Comparison of ENCODE assay signal across 8 cellular contexts in the genomic region with DNA sequence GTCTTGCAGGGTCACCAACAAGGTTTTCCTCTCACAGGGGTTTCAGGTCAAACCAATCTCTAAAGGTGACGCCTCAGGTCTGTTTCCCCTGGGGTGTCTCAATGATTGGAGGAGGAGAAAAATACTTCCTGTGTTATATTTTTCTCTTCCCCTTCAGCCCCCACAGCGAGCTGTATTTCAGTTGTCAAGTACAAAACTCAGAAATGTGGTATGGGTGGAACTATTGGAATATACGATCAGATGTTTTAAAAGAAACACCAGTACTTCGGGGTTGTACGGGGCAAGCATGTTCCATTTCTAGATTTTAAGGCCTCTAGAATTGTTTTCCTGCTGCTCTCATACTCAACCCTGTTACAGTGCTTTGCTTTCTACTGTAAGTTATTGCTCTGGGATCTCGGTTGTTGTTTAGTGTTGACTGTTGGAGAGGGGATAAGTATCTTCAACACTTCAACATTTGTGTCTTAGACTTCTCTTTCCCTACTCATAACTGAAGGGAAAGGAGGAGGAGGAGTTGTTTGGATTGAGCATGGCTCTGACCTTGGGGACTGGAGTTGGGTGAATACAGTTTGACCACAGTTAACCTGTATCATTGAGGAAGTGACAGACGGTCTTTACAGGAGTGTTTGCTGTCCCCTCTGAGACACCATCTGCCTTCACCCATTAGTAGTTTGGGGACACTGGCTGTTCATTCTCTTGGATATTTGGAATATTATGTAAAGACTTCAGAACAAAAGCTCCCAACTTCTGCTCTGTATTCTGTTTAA. TPM values are rescaled to one million over a fixed set of nuclear protein-coding genes. Genes with fewer than 3 reads are reported as not detected.
A peak's percentile ranks its signal among the peaks of the same experiment; 100 is the strongest.
DNase-seq lines count a peak whose midpoint lies in the region; ATAC-seq, FAIRE-seq and TF ChIP-seq lines count a peak whose summit lies in the region.

No MANE protein-coding gene starts in this region.

- H3K9me3 ChIP-seq in kidney (ENCODE audit: control insufficient read depth in 1 of 2, low read length in 2 of 2) (no peaks in the 10 kb centered on the region), testis (no peaks in the 10 kb centered on the region)

- H3K4me1 ChIP-seq in kidney (ENCODE audit: control insufficient read depth in 1 of 2, insufficient read depth in 1 of 2, low read depth in 1 of 2, low read length in 2 of 2) (peaks cover 40 to 49% of the 10 kb centered on the region in 2 donors), testis (peaks cover 46% of the 10 kb centered on the region)

- TF ChIP-seq CTCF in GM12864 (IDR thresholded peaks at IDR 0.05; ENCODE audit: low read depth, low read length, missing control alignments) (no peak), kidney (IDR thresholded peaks at IDR 0.05; ENCODE audit: borderline replicate concordance, extremely low read depth, insufficient read depth) (no peak), testis (IDR thresholded peaks at IDR 0.05) (no peak)

- no peaks in the 10 kb centered on the region for H3K27me3 ChIP-seq in testis

- 13 to 18% methylated on average over 7 of the region's 7 CpGs for WGBS in testis, 2 donors

- H3K36me3 Mint-ChIP-seq in activated T-helper 2 cell treated with anti-CD3 and anti-CD28 coated beads, Interferon-gamma antibody, Interleukin-2, Interleukin-4, amounts not matched to agents 10 μg/mL and 5 μg/mL and 100 μg/mL, durations not matched to agents 14 hours and 24 hours and 36 hours (ENCODE audit: low read depth) = peaks cover 15% of the 10 kb centered on the region

- DNase-seq in GM12864 (ENCODE audit: low read depth) (peak; percentile 47), kidney (no peak), testis (no peak), head of caudate nucleus (no peak), hippocampal formation (lab: John Stamatoyannopoulos, UW) (no peak), sciatic nerve (ENCODE audit: low spot score) (no peak)
- DNase-seq in activated T-helper 2 cell treated with anti-CD3 and anti-CD28 coated beads, Interferon-gamma antibody, Interleukin-2, Interleukin-4, amounts not matched to agents 10 μg/mL and 5 μg/mL and 100 μg/mL, durations not matched to agents 14 hours and 24 hours and 36 hours (ENCODE audit: low spot score) = no peak

- peak overlapping the region; percentile 52 to 94 for H3K9ac ChIP-seq in kidney (ENCODE audit: low read length in 2 of 2)

- peak overlapping the region; percentile 95 for H3K27ac Mint-ChIP-seq in activated T-helper 2 cell treated with anti-CD3 and anti-CD28 coated beads, Interferon-gamma antibody, Interleukin-2, Interleukin-4, amounts not matched to agents 10 μg/mL and 5 μg/mL and 100 μg/mL, durations not matched to agents 14 hours and 24 hours and 36 hours

- peak overlapping the region; percentile 96 for H3K4me3 ChIP-seq in GM12864 (ENCODE audit: low read depth, low read length)
- H3K4me3 ChIP-seq in kidney (ENCODE audit: low read length in 2 of 2) = peak overlapping the region; percentile 76 to 91
- H3K4me3 ChIP-seq in testis = peak overlapping the region; percentile 74 to 92

- intact Hi-C loops in activated T-helper 2 cell treated with anti-CD3 and anti-CD28 coated beads, Interferon-gamma antibody, Interleukin-2, Interleukin-4, amounts not matched to agents 10 μg/mL and 5 μg/mL and 100 μg/mL, durations not matched to agents 14 hours and 24 hours and 36 hours (cut with micrococcal nuclease) = loop anchor here (1.0 kb wide), 1 partner anchor 17 kb away; no protein-coding TSS in a partner anchor
- intact Hi-C loops in kidney (cut with DNase I) (no loop called here), testis (cut with DNase I; ENCODE audit: low total_unique reads) (no loop called here), head of caudate nucleus (cut with DNase I) (no loop called here), sciatic nerve (cut with DNase I) (no loop called here)

- peak overlapping the region; percentile 94 for H3K4me3 Mint-ChIP-seq in activated T-helper 2 cell treated with anti-CD3 and anti-CD28 coated beads, Interferon-gamma antibody, Interleukin-2, Interleukin-4, amounts not matched to agents 10 μg/mL and 5 μg/mL and 100 μg/mL, durations not matched to agents 14 hours and 24 hours and 36 hours (ENCODE audit: low read depth)

- H3K27me3 Mint-ChIP-seq in activated T-helper 2 cell treated with anti-CD3 and anti-CD28 coated beads, Interferon-gamma antibody, Interleukin-2, Interleukin-4, amounts not matched to agents 10 μg/mL and 5 μg/mL and 100 μg/mL, durations not matched to agents 14 hours and 24 hours and 36 hours (ENCODE audit: low read depth) = peaks cover 1% of the 10 kb centered on the region

- no peak for TF ChIP-seq POLR2A in testis (IDR thresholded peaks at IDR 0.05)

- H3K4me1 Mint-ChIP-seq in activated T-helper 2 cell treated with anti-CD3 and anti-CD28 coated beads, Interferon-gamma antibody, Interleukin-2, Interleukin-4, amounts not matched to agents 10 μg/mL and 5 μg/mL and 100 μg/mL, durations not matched to agents 14 hours and 24 hours and 36 hours (ENCODE audit: low read depth) = peaks cover 56% of the 10 kb centered on the region

- H3K36me3 ChIP-seq in kidney (ENCODE audit: control insufficient read depth in 1 of 2, insufficient read depth in 2 of 2, low read length in 2 of 2) = no peaks in the 10 kb centered on the region
- no peaks in the 10 kb centered on the region for H3K36me3 ChIP-seq in testis (ENCODE audit: low read depth, missing control alignments)

- ATAC-seq in HG03108 (IDR thresholded peaks at IDR 0.05; ENCODE audit: unreplicated experiment) = peak; percentile 27
- no peak for ATAC-seq in sciatic nerve

- peak overlapping the region; percentile 91 to 95 for H3K27ac ChIP-seq in kidney (ENCODE audit: low read depth in 2 of 2, low read length in 2 of 2)
- H3K27ac ChIP-seq in testis = peak overlapping the region in 1 of 2 donors; percentile 95

- FAIRE-seq in kidney (lab: Jason Lieb, UNC) = no peak

- no peaks in the 10 kb centered on the region for H3K9me3 Mint-ChIP-seq in activated T-helper 2 cell treated with anti-CD3 and anti-CD28 coated beads, Interferon-gamma antibody, Interleukin-2, Interleukin-4, amounts not matched to agents 10 μg/mL and 5 μg/mL and 100 μg/mL, durations not matched to agents 14 hours and 24 hours and 36 hours

RNA-seq across cellular contexts. Expression of a gene that starts 2.0 kb away (rescaled TPM):
- 92.3 and 98.8 TPM in 2 replicates for total RNA-seq in activated T-helper 2 cell treated with anti-CD3 and anti-CD28 coated beads, Interferon-gamma antibody, Interleukin-2, Interleukin-4, amounts not matched to agents 10 μg/mL and 5 μg/mL and 100 μg/mL, durations not matched to agents 14 hours and 24 hours and 36 hours
- total RNA-seq in kidney (113 TPM), testis (10 to 100 TPM; 66.3 to 69.1 TPM), sciatic nerve (56.3 TPM)
- polyA plus RNA-seq in kidney (ENCODE audit: insufficient read depth, low read depth, low replicate concordance) (84.5 TPM), testis (ENCODE audit: insufficient read depth, low read depth, low replicate concordance) (76.5 TPM)

RNA-seq across cellular contexts. Expression of a gene that starts 51.3 kb away (rescaled TPM):
- 12.1 and 13.0 TPM in 2 replicates for total RNA-seq in activated T-helper 2 cell treated with anti-CD3 and anti-CD28 coated beads, Interferon-gamma antibody, Interleukin-2, Interleukin-4, amounts not matched to agents 10 μg/mL and 5 μg/mL and 100 μg/mL, durations not matched to agents 14 hours and 24 hours and 36 hours
- 12.7 TPM for total RNA-seq in kidney
- 3.5 TPM for polyA plus RNA-seq in kidney (ENCODE audit: insufficient read depth, low read depth, low replicate concordance)
- 10 to 100 TPM; 36.4 to 40.6 TPM for total RNA-seq in testis
- 143 TPM for polyA plus RNA-seq in testis (ENCODE audit: insufficient read depth, low read depth, low replicate concordance)
- total RNA-seq in sciatic nerve = 9.5 TPM
